ENCODE assay signal across 19 cellular contexts in the genomic region with DNA sequence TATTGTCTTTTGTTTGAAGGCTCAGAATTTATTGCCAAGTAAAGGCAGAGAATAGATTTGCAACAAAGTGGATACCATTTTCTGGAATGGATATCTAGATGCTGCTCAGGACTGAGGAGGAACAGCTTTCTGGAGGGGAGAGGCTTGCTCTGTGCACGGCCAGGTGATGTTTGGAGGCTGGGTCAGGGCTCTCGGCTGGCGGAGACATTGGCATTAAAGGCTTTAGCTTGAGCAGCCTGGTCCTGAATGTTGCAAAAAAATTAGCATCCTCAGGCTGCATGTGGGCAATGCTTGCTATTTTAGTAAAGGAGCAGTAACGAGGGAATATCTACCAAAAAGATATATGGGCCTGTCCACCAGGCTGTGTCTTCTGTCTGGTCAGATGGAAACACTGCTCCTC. TPM values are rescaled to one million over a fixed set of nuclear protein-coding genes. Genes with fewer than 3 reads are reported as not detected.
A peak's percentile ranks its signal among the peaks of the same experiment; 100 is the strongest.
DNase-seq lines count a peak whose midpoint lies in the region; ATAC-seq and TF ChIP-seq lines count a peak whose summit lies in the region.
"Had no signal": no experiment of that assay in that cellular context is flagged by ENCODE, and none has a peak within 500 bp of the region (broad histone marks: within the 10 kb centered on the region; RNA-seq: fewer than 3 reads in every experiment).

No MANE protein-coding gene starts in this region.

- no peaks in the 10 kb centered on the region for H3F3A ChIP-seq in neural cell (ENCODE audit: insufficient read depth, low read length, poor library complexity, severe bottlenecking)

- DNase-seq in activated naive CD8-positive, alpha-beta T cell treated with anti-CD3 and anti-CD28 coated beads, Interleukin-2, amount 50 U/mL, for 24 hours: no peak
- DNase-seq in vagina (ENCODE audit: extremely low spot score in 2 of 2) (peak; percentile 28 to 42), NCI-H446 (lab: John Stamatoyannopoulos, UW) (no peak), amniotic stem cell (lab: John Stamatoyannopoulos, UW) (no peak)
- DNase-seq: Calu3; CD4-positive, alpha-beta T cell; Karpas-422; MG63; NCI-H1092; NCI-H2029 treated with DMSO at 0.1 percent for 48 hours; NCI-H2171; NCI-H526 treated with DMSO at 0.1 percent for 48 hours; PC-9 had no signal

- H3K79me2 ChIP-seq in neural cell (replicated peaks; ENCODE audit: insufficient read depth, low read length): peaks cover 28% of the 10 kb centered on the region

- H3K9me2 ChIP-seq in neural cell (ENCODE audit: insufficient read depth, low read length): no peaks in the 10 kb centered on the region

- H3K27ac ChIP-seq in cingulate gyrus (ENCODE audit: low read depth, low read length) (peak overlapping the region; percentile 70), neural cell (ENCODE audit: low read length) (peak overlapping the region; percentile 8), vagina (no peak overlapping the region)
- H3K27ac ChIP-seq: PC-9 had no signal

- H2AFZ ChIP-seq in neural cell (ENCODE audit: low read depth, low read length): no peak overlapping the region
- H2AFZ ChIP-seq: PC-9 had no signal

- TF ChIP-seq CTCF in neural cell (IDR thresholded peaks at IDR 0.05; ENCODE audit: poor library complexity, severe bottlenecking) (no peak), vagina (IDR thresholded peaks at IDR 0.05) (no peak)

- peaks cover 70% of the 10 kb centered on the region for H3K4me1 Mint-ChIP-seq in activated naive CD8-positive, alpha-beta T cell (ENCODE audit: low read depth)
- peaks cover 37% of the 10 kb centered on the region for H3K4me1 Mint-ChIP-seq in activated naive CD8-positive, alpha-beta T cell treated with anti-CD3 and anti-CD28 coated beads, Interleukin-2, amount 50 U/mL, for 24 hours

- no peaks in the 10 kb centered on the region for H3K27me3 Mint-ChIP-seq in activated naive CD8-positive, alpha-beta T cell
- H3K27me3 Mint-ChIP-seq in activated naive CD8-positive, alpha-beta T cell treated with anti-CD3 and anti-CD28 coated beads, Interleukin-2, amount 50 U/mL, for 24 hours: no peaks in the 10 kb centered on the region
- H3K27me3 Mint-ChIP-seq: B cell; CD4-positive, alpha-beta T cell had no signal

- no peaks in the 10 kb centered on the region for H4K20me1 ChIP-seq in neural cell (ENCODE audit: insufficient read depth)

- H3K9me3 ChIP-seq in neural cell (ENCODE audit: low read length) (no peaks in the 10 kb centered on the region), vagina (no peaks in the 10 kb centered on the region)
- H3K9me3 ChIP-seq: MG63 had no signal

- H3K4me3 ChIP-seq in neural cell (ENCODE audit: low read length): no peak overlapping the region
- no peak overlapping the region for H3K4me3 ChIP-seq in vagina
- H3K4me3 ChIP-seq: MG63, PC-9 had no signal

- H3K4me2 ChIP-seq in neural cell (ENCODE audit: low read length): no peak overlapping the region
- H3K4me2 ChIP-seq: PC-9 had no signal

- no peaks in the 10 kb centered on the region for H3K27me3 ChIP-seq in neural cell (ENCODE audit: insufficient read depth, low read depth, low read length)
- no peaks in the 10 kb centered on the region for H3K27me3 ChIP-seq in vagina
- H3K27me3 ChIP-seq: MG63 had no signal

- no peak overlapping the region for H3K9ac ChIP-seq in neural cell (ENCODE audit: low read length)

- peaks cover 9% of the 10 kb centered on the region for H3K36me3 ChIP-seq in neural cell (ENCODE audit: insufficient read depth, low read length)
- peaks cover 0 to 6% of the 10 kb centered on the region in 2 donors for H3K36me3 ChIP-seq in vagina
- H3K36me3 ChIP-seq: MG63 had no signal

- H3K4me3 Mint-ChIP-seq in activated naive CD8-positive, alpha-beta T cell: no peak overlapping the region
- no peak overlapping the region for H3K4me3 Mint-ChIP-seq in activated naive CD8-positive, alpha-beta T cell treated with anti-CD3 and anti-CD28 coated beads, Interleukin-2, amount 50 U/mL, for 24 hours
- H3K4me3 Mint-ChIP-seq: B cell; CD4-positive, alpha-beta T cell; IgD-negative memory B cell had no signal

- no peak for TF ChIP-seq EP300 in neural cell (conservative IDR thresholded peaks at IDR 0.05; ENCODE audit: poor library complexity, severe bottlenecking)

- intact Hi-C loops in vagina (cut with DNase I): no loop called here

- peaks cover 13% of the 10 kb centered on the region for H3K36me3 Mint-ChIP-seq in activated naive CD8-positive, alpha-beta T cell
- peaks cover 10% of the 10 kb centered on the region for H3K36me3 Mint-ChIP-seq in activated naive CD8-positive, alpha-beta T cell treated with anti-CD3 and anti-CD28 coated beads, Interleukin-2, amount 50 U/mL, for 24 hours (ENCODE audit: low read depth)

- no peak for ATAC-seq in activated naive CD8-positive, alpha-beta T cell treated with anti-CD3 and anti-CD28 coated beads, Interleukin-2, amount 50 U/mL, for 24 hours
- no peak for ATAC-seq in HG02642 (IDR thresholded peaks at IDR 0.05; ENCODE audit: poor library complexity, unreplicated experiment)

- no peak for TF ChIP-seq RAD21 in neural cell (conservative IDR thresholded peaks at IDR 0.05)

- no peak for TF ChIP-seq POLR2A in vagina (IDR thresholded peaks at IDR 0.05)

- H3K27ac Mint-ChIP-seq in activated naive CD8-positive, alpha-beta T cell: peak overlapping the region; percentile 18
- no peak overlapping the region for H3K27ac Mint-ChIP-seq in activated naive CD8-positive, alpha-beta T cell treated with anti-CD3 and anti-CD28 coated beads, Interleukin-2, amount 50 U/mL, for 24 hours
- H3K27ac Mint-ChIP-seq: B cell; CD4-positive, alpha-beta T cell; IgD-negative memory B cell had no signal

- H3K9me3 Mint-ChIP-seq in activated naive CD8-positive, alpha-beta T cell (ENCODE audit: low read depth): no peaks in the 10 kb centered on the region
- no peaks in the 10 kb centered on the region for H3K9me3 Mint-ChIP-seq in activated naive CD8-positive, alpha-beta T cell treated with anti-CD3 and anti-CD28 coated beads, Interleukin-2, amount 50 U/mL, for 24 hours
- H3K9me3 Mint-ChIP-seq: CD4-positive, alpha-beta T cell had no signal

- no peaks in the 10 kb centered on the region for H3K4me1 ChIP-seq in vagina

TF ChIP-seq in neural cell, 6 proteins besides CTCF, POLR2A, EP300 and RAD21:
- TF ChIP-seq, protein P1, sequence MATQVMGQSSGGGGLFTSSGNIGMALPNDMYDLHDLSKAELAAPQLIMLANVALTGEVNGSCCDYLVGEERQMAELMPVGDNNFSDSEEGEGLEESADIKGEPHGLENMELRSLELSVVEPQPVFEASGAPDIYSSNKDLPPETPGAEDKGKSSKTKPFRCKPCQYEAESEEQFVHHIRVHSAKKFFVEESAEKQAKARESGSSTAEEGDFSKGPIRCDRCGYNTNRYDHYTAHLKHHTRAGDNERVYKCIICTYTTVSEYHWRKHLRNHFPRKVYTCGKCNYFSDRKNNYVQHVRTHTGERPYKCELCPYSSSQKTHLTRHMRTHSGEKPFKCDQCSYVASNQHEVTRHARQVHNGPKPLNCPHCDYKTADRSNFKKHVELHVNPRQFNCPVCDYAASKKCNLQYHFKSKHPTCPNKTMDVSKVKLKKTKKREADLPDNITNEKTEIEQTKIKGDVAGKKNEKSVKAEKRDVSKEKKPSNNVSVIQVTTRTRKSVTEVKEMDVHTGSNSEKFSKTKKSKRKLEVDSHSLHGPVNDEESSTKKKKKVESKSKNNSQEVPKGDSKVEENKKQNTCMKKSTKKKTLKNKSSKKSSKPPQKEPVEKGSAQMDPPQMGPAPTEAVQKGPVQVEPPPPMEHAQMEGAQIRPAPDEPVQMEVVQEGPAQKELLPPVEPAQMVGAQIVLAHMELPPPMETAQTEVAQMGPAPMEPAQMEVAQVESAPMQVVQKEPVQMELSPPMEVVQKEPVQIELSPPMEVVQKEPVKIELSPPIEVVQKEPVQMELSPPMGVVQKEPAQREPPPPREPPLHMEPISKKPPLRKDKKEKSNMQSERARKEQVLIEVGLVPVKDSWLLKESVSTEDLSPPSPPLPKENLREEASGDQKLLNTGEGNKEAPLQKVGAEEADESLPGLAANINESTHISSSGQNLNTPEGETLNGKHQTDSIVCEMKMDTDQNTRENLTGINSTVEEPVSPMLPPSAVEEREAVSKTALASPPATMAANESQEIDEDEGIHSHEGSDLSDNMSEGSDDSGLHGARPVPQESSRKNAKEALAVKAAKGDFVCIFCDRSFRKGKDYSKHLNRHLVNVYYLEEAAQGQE (IDR thresholded peaks at IDR 0.05; ENCODE audit: borderline replicate concordance): no peak
- TF ChIP-seq SMC3 (conservative IDR thresholded peaks at IDR 0.05; ENCODE audit: poor library complexity): no peak
- no peak for TF ChIP-seq EZH2 (IDR thresholded peaks at IDR 0.05; ENCODE audit: borderline replicate concordance, insufficient read depth, low read length, poor library complexity, severe bottlenecking)
- no peak for TF ChIP-seq MXI1 (conservative IDR thresholded peaks at IDR 0.05; ENCODE audit: poor library complexity, severe bottlenecking)
- no peak for TF ChIP-seq TAF1 (IDR thresholded peaks at IDR 0.05; ENCODE audit: low read depth)
- TF ChIP-seq POLR2AphosphoS5 (IDR thresholded peaks at IDR 0.05): no peak

RNA-seq across cellular contexts. Expression of a gene that starts 20.4 kb away (rescaled TPM):
- polyA plus RNA-seq in neural cell: 26.9 and 27.8 TPM in 2 replicates
- 51.4 and 54.5 TPM in 2 replicates for polyA minus RNA-seq in neural cell
- 17.2 TPM for total RNA-seq in vagina

Comparison
In these comparisons a context has a peak if more than half of its experiments do, and no peak if none do; other contexts are left out.
1. DNase-seq: peak in vagina (2 of 2); none in activated naive CD8-positive, alpha-beta T cell treated with anti-CD3 and anti-CD28 coated beads, Interleukin-2, amount 50 U/mL, for 24 hours (single experiment), NCI-H446 (0 of 2) and amniotic stem cell (single experiment).